ENCODE assay signal across 1 cellular context in genomic region chrX:112642349-112642748, GRCh38.
TF ChIP-seq lines count a peak whose summit lies in the region.

No MANE protein-coding gene starts in this region.

TF ChIP-seq in H1, 55 proteins besides CTCF, POLR2A, EP300 and RAD21 (continued from another document):
- TF ChIP-seq, protein P1, sequence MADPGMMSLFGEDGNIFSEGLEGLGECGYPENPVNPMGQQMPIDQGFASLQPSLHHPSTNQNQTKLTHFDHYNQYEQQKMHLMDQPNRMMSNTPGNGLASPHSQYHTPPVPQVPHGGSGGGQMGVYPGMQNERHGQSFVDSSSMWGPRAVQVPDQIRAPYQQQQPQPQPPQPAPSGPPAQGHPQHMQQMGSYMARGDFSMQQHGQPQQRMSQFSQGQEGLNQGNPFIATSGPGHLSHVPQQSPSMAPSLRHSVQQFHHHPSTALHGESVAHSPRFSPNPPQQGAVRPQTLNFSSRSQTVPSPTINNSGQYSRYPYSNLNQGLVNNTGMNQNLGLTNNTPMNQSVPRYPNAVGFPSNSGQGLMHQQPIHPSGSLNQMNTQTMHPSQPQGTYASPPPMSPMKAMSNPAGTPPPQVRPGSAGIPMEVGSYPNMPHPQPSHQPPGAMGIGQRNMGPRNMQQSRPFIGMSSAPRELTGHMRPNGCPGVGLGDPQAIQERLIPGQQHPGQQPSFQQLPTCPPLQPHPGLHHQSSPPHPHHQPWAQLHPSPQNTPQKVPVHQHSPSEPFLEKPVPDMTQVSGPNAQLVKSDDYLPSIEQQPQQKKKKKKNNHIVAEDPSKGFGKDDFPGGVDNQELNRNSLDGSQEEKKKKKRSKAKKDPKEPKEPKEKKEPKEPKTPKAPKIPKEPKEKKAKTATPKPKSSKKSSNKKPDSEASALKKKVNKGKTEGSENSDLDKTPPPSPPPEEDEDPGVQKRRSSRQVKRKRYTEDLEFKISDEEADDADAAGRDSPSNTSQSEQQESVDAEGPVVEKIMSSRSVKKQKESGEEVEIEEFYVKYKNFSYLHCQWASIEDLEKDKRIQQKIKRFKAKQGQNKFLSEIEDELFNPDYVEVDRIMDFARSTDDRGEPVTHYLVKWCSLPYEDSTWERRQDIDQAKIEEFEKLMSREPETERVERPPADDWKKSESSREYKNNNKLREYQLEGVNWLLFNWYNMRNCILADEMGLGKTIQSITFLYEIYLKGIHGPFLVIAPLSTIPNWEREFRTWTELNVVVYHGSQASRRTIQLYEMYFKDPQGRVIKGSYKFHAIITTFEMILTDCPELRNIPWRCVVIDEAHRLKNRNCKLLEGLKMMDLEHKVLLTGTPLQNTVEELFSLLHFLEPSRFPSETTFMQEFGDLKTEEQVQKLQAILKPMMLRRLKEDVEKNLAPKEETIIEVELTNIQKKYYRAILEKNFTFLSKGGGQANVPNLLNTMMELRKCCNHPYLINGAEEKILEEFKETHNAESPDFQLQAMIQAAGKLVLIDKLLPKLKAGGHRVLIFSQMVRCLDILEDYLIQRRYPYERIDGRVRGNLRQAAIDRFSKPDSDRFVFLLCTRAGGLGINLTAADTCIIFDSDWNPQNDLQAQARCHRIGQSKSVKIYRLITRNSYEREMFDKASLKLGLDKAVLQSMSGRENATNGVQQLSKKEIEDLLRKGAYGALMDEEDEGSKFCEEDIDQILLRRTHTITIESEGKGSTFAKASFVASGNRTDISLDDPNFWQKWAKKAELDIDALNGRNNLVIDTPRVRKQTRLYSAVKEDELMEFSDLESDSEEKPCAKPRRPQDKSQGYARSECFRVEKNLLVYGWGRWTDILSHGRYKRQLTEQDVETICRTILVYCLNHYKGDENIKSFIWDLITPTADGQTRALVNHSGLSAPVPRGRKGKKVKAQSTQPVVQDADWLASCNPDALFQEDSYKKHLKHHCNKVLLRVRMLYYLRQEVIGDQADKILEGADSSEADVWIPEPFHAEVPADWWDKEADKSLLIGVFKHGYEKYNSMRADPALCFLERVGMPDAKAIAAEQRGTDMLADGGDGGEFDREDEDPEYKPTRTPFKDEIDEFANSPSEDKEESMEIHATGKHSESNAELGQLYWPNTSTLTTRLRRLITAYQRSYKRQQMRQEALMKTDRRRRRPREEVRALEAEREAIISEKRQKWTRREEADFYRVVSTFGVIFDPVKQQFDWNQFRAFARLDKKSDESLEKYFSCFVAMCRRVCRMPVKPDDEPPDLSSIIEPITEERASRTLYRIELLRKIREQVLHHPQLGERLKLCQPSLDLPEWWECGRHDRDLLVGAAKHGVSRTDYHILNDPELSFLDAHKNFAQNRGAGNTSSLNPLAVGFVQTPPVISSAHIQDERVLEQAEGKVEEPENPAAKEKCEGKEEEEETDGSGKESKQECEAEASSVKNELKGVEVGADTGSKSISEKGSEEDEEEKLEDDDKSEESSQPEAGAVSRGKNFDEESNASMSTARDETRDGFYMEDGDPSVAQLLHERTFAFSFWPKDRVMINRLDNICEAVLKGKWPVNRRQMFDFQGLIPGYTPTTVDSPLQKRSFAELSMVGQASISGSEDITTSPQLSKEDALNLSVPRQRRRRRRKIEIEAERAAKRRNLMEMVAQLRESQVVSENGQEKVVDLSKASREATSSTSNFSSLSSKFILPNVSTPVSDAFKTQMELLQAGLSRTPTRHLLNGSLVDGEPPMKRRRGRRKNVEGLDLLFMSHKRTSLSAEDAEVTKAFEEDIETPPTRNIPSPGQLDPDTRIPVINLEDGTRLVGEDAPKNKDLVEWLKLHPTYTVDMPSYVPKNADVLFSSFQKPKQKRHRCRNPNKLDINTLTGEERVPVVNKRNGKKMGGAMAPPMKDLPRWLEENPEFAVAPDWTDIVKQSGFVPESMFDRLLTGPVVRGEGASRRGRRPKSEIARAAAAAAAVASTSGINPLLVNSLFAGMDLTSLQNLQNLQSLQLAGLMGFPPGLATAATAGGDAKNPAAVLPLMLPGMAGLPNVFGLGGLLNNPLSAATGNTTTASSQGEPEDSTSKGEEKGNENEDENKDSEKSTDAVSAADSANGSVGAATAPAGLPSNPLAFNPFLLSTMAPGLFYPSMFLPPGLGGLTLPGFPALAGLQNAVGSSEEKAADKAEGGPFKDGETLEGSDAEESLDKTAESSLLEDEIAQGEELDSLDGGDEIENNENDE (IDR thresholded peaks at IDR 0.05; ENCODE audit: insufficient replicate concordance, low read length) = no peak
- TF ChIP-seq SIRT6 (IDR thresholded peaks at IDR 0.05; ENCODE audit: low read length) (no peak), NANOG (IDR thresholded peaks at IDR 0.05; ENCODE audit: insufficient read depth, low read depth, low read length, poor library complexity, severe bottlenecking) (no peak), JUND (IDR thresholded peaks at IDR 0.05; ENCODE audit: low read length) (no peak), SRF (IDR thresholded peaks at IDR 0.05; ENCODE audit: low read depth, low read length) (no peak)
TF ChIP-seq in H1: peak in this region for 0.
